8 cellular contexts compared by ENCODE assay signal in genomic region chr9:33202552-33203300, GRCh38. TPM values are rescaled to one million over a fixed set of nuclear protein-coding genes. Genes with fewer than 3 reads are reported as not detected.
DNase-seq lines count a peak whose midpoint lies in the region; ATAC-seq and TF ChIP-seq lines count a peak whose summit lies in the region.

No MANE protein-coding gene starts in this region.

- CTCF ChIA-PET in CD4-positive, alpha-beta T cell (lab: Charles Lee) = interaction anchor here (0.7 kb wide), 1 partner anchor 24 kb away, joined by 3 read pairs; no protein-coding TSS in a partner anchor

- POLR2A ChIA-PET in CD4-positive, alpha-beta T cell (lab: Charles Lee) = interaction anchor here (0.8 kb wide), 1 partner anchor 36 kb away, joined by 4 read pairs; the partner anchor contains the start of gene B4GALT1

- H3K4me1 Mint-ChIP-seq in CD4-positive, alpha-beta T cell (ENCODE audit: low read depth) = peaks cover 11% of the 10 kb centered on the region

- H3K27ac Mint-ChIP-seq in CD4-positive, alpha-beta T cell = no peak overlapping the region

- H3K4me3 ChIP-seq in left lung = no peak overlapping the region

- no peaks in the 10 kb centered on the region for H3K36me3 ChIP-seq in left lung

- H3K4me1 ChIP-seq in left lung = peaks cover 0 to 4% of the 10 kb centered on the region in 2 donors

- peak; percentile 71 for ATAC-seq in CD4-positive, alpha-beta T cell (ENCODE audit: poor library complexity)
- ATAC-seq in GM19397 (IDR thresholded peaks at IDR 0.05; ENCODE audit: unreplicated experiment) (peak; percentile 99), HG03196 (IDR thresholded peaks at IDR 0.05; ENCODE audit: unreplicated experiment) (peak; percentile 99), left lung (peak; percentile 74)

- H3K36me3 Mint-ChIP-seq in CD4-positive, alpha-beta T cell (ENCODE audit: low read depth) = no peaks in the 10 kb centered on the region

- H3K9me3 ChIP-seq in CD4-positive, alpha-beta T cell (ENCODE audit: control insufficient read depth, low read length) = no peaks in the 10 kb centered on the region
- H3K9me3 ChIP-seq in left lung = no peaks in the 10 kb centered on the region

- H3K27ac ChIP-seq in CD4-positive, alpha-beta T cell (ENCODE audit: low read depth, low read length) = no peak overlapping the region
- H3K27ac ChIP-seq in left lung = no peak overlapping the region

- no peak for TF ChIP-seq CTCF in CD4-positive, alpha-beta T cell (IDR thresholded peaks at IDR 0.05)
- TF ChIP-seq CTCF in left lung (IDR thresholded peaks at IDR 0.05) = no peak

- H3K27me3 Mint-ChIP-seq in CD4-positive, alpha-beta T cell = no peaks in the 10 kb centered on the region

- DNase-seq in CD4-positive, alpha-beta T cell = peak in 4 of 10 experiments; percentile 2 to 8 (median 2)
- DNase-seq in activated T-cell treated with anti-CD3 and anti-CD28 coated beads, Interleukin-2, amount 50 U/mL, for 1 hour = peak; percentile 26
- DNase-seq in left lung (no peak), COR-L47 (lab: John Stamatoyannopoulos, UW) (no peak), OCI-M1 (lab: John Stamatoyannopoulos, UW) (no peak), NCI-H187 treated with DMSO at 0.1 percent for 48 hours (lab: John Stamatoyannopoulos, UW) (no peak)

- H3K27me3 ChIP-seq in CD4-positive, alpha-beta T cell (ENCODE audit: control insufficient read depth, insufficient read depth, low read length) = no peaks in the 10 kb centered on the region
- no peaks in the 10 kb centered on the region for H3K27me3 ChIP-seq in left lung

- H3K9me3 Mint-ChIP-seq in CD4-positive, alpha-beta T cell = no peaks in the 10 kb centered on the region

- intact Hi-C loops in CD4-positive, alpha-beta T cell (cut with DNase I, micrococcal nuclease) = no loop called here
- intact Hi-C loops in left lung (cut with DNase I) = no loop called here

- H3K4me3 Mint-ChIP-seq in CD4-positive, alpha-beta T cell = no peak overlapping the region

RNA-seq across cellular contexts. Expression of gene B4GALT1, which starts 35.6 kb away (rescaled TPM):
- 10 to 100 TPM; 74.7 to 77.0 TPM for total RNA-seq in CD4-positive, alpha-beta T cell
- total RNA-seq in left lung = 100 to 1,000 TPM in 1 of 2 donors, 10 to 100 TPM in 1; 83.6 to 107 TPM

RNA-seq across cellular contexts. Expression of gene SPINK4, which starts 37.2 kb away (rescaled TPM):
- total RNA-seq in CD4-positive, alpha-beta T cell = not detected
- total RNA-seq in left lung = not detected
